In genomic region chr5:40227366-40227765, GRCh38 we compare ENCODE assay signal across 23 cellular contexts.
A peak's percentile ranks its signal among the peaks of the same experiment; 100 is the strongest.
DNase-seq lines count a peak whose midpoint lies in the region; ATAC-seq and TF ChIP-seq lines count a peak whose summit lies in the region.
"Had no signal": no experiment of that assay in that cellular context is flagged by ENCODE, and none has a peak within 500 bp of the region (broad histone marks: within the 10 kb centered on the region; RNA-seq: fewer than 3 reads in every experiment).

No MANE protein-coding gene starts in this region.

- H3K27me3 Mint-ChIP-seq in stimulated activated naive B cell treated with anti-CD40 and anti-IgM and Interleukin-4, amounts not matched to agents 10 μg/mL and 1 μg/mL and 100 μg/mL, for 72 hours, result no peaks in the 10 kb centered on the region
- no peaks in the 10 kb centered on the region for H3K27me3 Mint-ChIP-seq in CD8-positive, alpha-beta memory T cell
- H3K27me3 Mint-ChIP-seq: CD4-positive, alpha-beta memory T cell had no signal

- POLR2A ChIA-PET in IMR-90 (lab: Charles Lee; ENCODE audit: unreplicated experiment), result no interaction called here
- POLR2A ChIA-PET in CD8-positive, alpha-beta memory T cell (lab: Charles Lee), result no interaction called here

- no peak overlapping the region for H2AFZ ChIP-seq in IMR-90 (replicated peaks; ENCODE audit: low read length, poor library complexity)

- H3K27me3 ChIP-seq in IMR-90 (ENCODE audit: control insufficient read depth, insufficient read depth, low read length), result no peaks in the 10 kb centered on the region
- H3K27me3 ChIP-seq in CD8-positive, alpha-beta memory T cell (ENCODE audit: insufficient read depth, low read length, poor library complexity, severe bottlenecking), result peaks cover 6% of the 10 kb centered on the region
- H3K27me3 ChIP-seq: BLaER1 treated with 17β-estradiol and CSF1 and Interleukin-3, amounts not matched to agents 10 nM and 100 nM had no signal

- dilution Hi-C loops in IMR-90 (cut with HindIII; ENCODE audit: low sequenced_read_pairs, unreplicated experiment), result no loop called here

- H3K27ac ChIP-seq in IMR-90 (ENCODE audit: insufficient read depth, low read length), result no peak overlapping the region
- H3K27ac ChIP-seq in CD8-positive, alpha-beta memory T cell (ENCODE audit: low read depth, low read length), result no peak overlapping the region
- H3K27ac ChIP-seq: BLaER1 treated with 17β-estradiol and CSF1 and Interleukin-3, amounts not matched to agents 10 nM and 100 nM had no signal

- in situ Hi-C loops in IMR-90 (cut with MboI; ENCODE audit: low sequenced_read_pairs), result loop anchor here (10.0 kb wide), 1 partner anchor 447 kb away; the partner anchor contains the start of gene PTGER4
- in situ Hi-C loops in astrocyte of the spinal cord (cut with HindIII; ENCODE audit: low sequenced_read_pairs), result no loop called here

- H3K23ac ChIP-seq in IMR-90 (ENCODE audit: low read depth, low read length), result no peak overlapping the region

- H3K4me3 ChIP-seq in IMR-90 (ENCODE audit: insufficient read depth, low read depth, low read length) (no peak overlapping the region), astrocyte of the spinal cord (ENCODE audit: low read depth, low read length) (no peak overlapping the region), fibroblast of the aortic adventitia (ENCODE audit: low read depth, low read length) (no peak overlapping the region)
- no peak overlapping the region for H3K4me3 ChIP-seq in CD8-positive, alpha-beta memory T cell (ENCODE audit: low read length)
- H3K4me3 ChIP-seq: BLaER1 treated with 17β-estradiol and CSF1 and Interleukin-3, amounts not matched to agents 10 nM and 100 nM; K562 had no signal

- intact Hi-C loops in IMR-90 (cut with micrococcal nuclease), result loop anchor here (2.0 kb wide), 1 partner anchor 453 kb away; no protein-coding TSS in a partner anchor

- H3K9me1 ChIP-seq in IMR-90 (ENCODE audit: insufficient read depth, low read length), result peaks cover 3% of the 10 kb centered on the region

- H3K4me1 Mint-ChIP-seq in stimulated activated naive B cell treated with anti-CD40 and anti-IgM and Interleukin-4, amounts not matched to agents 10 μg/mL and 1 μg/mL and 100 μg/mL, for 72 hours, result peaks cover 32 to 61% of the 10 kb centered on the region in 2 donors
- peaks cover 9 to 13% (median 11%) of the 10 kb centered on the region in 3 donors for H3K4me1 Mint-ChIP-seq in CD8-positive, alpha-beta memory T cell

- no peak overlapping the region for H4K8ac ChIP-seq in IMR-90 (ENCODE audit: low read depth in 2 of 2, low read length in 2 of 2)

- H3K4me1 ChIP-seq in IMR-90 (ENCODE audit: control insufficient read depth, insufficient read depth, low read length), result peaks cover 13% of the 10 kb centered on the region; the same call in 1 of the 2 replicates
- peaks cover 6% of the 10 kb centered on the region for H3K4me1 ChIP-seq in CD8-positive, alpha-beta memory T cell (ENCODE audit: insufficient read depth, low read length)

- BruUV-seq in IMR-90 (replicated peaks; lab: Mats Ljungman, UMichigan), result no TSS peak

- H3K36me3 ChIP-seq in IMR-90 (ENCODE audit: control insufficient read depth, insufficient read depth, low read length), result no peaks in the 10 kb centered on the region
- no peaks in the 10 kb centered on the region for H3K36me3 ChIP-seq in CD8-positive, alpha-beta memory T cell (ENCODE audit: insufficient read depth, low read length)
- H3K36me3 ChIP-seq: BLaER1 treated with 17β-estradiol and CSF1 and Interleukin-3, amounts not matched to agents 10 nM and 100 nM had no signal

- H3K9me3 Mint-ChIP-seq in stimulated activated naive B cell treated with anti-CD40 and anti-IgM and Interleukin-4, amounts not matched to agents 10 μg/mL and 1 μg/mL and 100 μg/mL, for 72 hours, result no peaks in the 10 kb centered on the region
- no peaks in the 10 kb centered on the region for H3K9me3 Mint-ChIP-seq in CD8-positive, alpha-beta memory T cell
- H3K9me3 Mint-ChIP-seq: CD4-positive, alpha-beta memory T cell had no signal

- H3K9ac ChIP-seq in IMR-90 (ENCODE audit: low read depth, low read length), result no peak overlapping the region
- H3K9ac ChIP-seq: BLaER1 treated with 17β-estradiol and CSF1 and Interleukin-3, amounts not matched to agents 10 nM and 100 nM had no signal

- CTCF ChIA-PET in IMR-90 (lab: Yijun Ruan, JAX), result interaction anchor here (1.2 kb wide), 1 partner anchor 17 kb away, joined by 3 read pairs; no protein-coding TSS in a partner anchor
- CTCF ChIA-PET in CD8-positive, alpha-beta memory T cell (lab: Charles Lee), result no interaction called here

- H3K9me3 ChIP-seq in IMR-90 (ENCODE audit: control insufficient read depth, insufficient read depth, low read length), result no peaks in the 10 kb centered on the region
- no peaks in the 10 kb centered on the region for H3K9me3 ChIP-seq in CD8-positive, alpha-beta memory T cell (ENCODE audit: low read length)
- H3K9me3 ChIP-seq: BLaER1 treated with 17β-estradiol and CSF1 and Interleukin-3, amounts not matched to agents 10 nM and 100 nM had no signal

- H3K18ac ChIP-seq in IMR-90 (ENCODE audit: low read depth, low read length), result no peak overlapping the region

- H4K5ac ChIP-seq in IMR-90 (ENCODE audit: low read depth, low read length), result no peak overlapping the region

- H3K4me2 ChIP-seq in IMR-90 (ENCODE audit: low read depth, low read length), result peak overlapping the region; percentile 25; the same call in 1 of the 2 replicates
- H3K4me2 ChIP-seq: BLaER1 treated with 17β-estradiol and CSF1 and Interleukin-3, amounts not matched to agents 10 nM and 100 nM had no signal

- no peak overlapping the region for H3K14ac ChIP-seq in IMR-90 (replicated peaks; ENCODE audit: low read depth, low read length)

- peak overlapping the region; percentile 77 for H3K27ac Mint-ChIP-seq in stimulated activated naive B cell treated with anti-CD40 and anti-IgM and Interleukin-4, amounts not matched to agents 10 μg/mL and 1 μg/mL and 100 μg/mL, for 72 hours
- no peak overlapping the region for H3K27ac Mint-ChIP-seq in CD8-positive, alpha-beta memory T cell
- H3K27ac Mint-ChIP-seq: CD4-positive, alpha-beta memory T cell had no signal

- H2BK20ac ChIP-seq in IMR-90 (ENCODE audit: low read depth, low read length), result no peak overlapping the region

- H2AK9ac ChIP-seq in IMR-90 (replicated peaks; ENCODE audit: low read depth, low read length, poor library complexity), result no peak overlapping the region

- no peak overlapping the region for H2BK120ac ChIP-seq in IMR-90 (ENCODE audit: low read depth, low read length)

- no peak overlapping the region for H2BK15ac ChIP-seq in IMR-90 (ENCODE audit: low read depth, low read length)

- peak overlapping the region; percentile 7 for H2BK5ac ChIP-seq in IMR-90 (ENCODE audit: low read depth, low read length, poor library complexity, severe bottlenecking)

- no peak overlapping the region for H4K91ac ChIP-seq in IMR-90 (ENCODE audit: insufficient read depth, low read depth, low read length)

- no peak overlapping the region for H3K56ac ChIP-seq in IMR-90 (ENCODE audit: extremely low read depth, insufficient read depth, low read length)

- no peak for TF ChIP-seq POLR2A in IMR-90 (IDR thresholded peaks at IDR 0.05; ENCODE audit: low read depth, low read length)

- H2AK5ac ChIP-seq in IMR-90 (ENCODE audit: low read depth, low read length), result no peak overlapping the region

- TF ChIP-seq CTCF in IMR-90 (conservative IDR thresholded peaks at IDR 0.05; ENCODE audit: low read depth, low read length) (no peak), astrocyte of the spinal cord (IDR thresholded peaks at IDR 0.05; ENCODE audit: low read depth, low read length) (no peak), fibroblast of the aortic adventitia (IDR thresholded peaks at IDR 0.05; ENCODE audit: insufficient read depth, low read length) (no peak)

- H3K4me3 Mint-ChIP-seq in stimulated activated naive B cell treated with anti-CD40 and anti-IgM and Interleukin-4, amounts not matched to agents 10 μg/mL and 1 μg/mL and 100 μg/mL, for 72 hours, result peak overlapping the region in 1 of 2 donors; percentile 37
- H3K4me3 Mint-ChIP-seq in CD8-positive, alpha-beta memory T cell, result no peak overlapping the region
- H3K4me3 Mint-ChIP-seq: CD4-positive, alpha-beta memory T cell had no signal

- WGBS in IMR-90 (ENCODE audit: extremely low coverage in 2 of 2, insufficient read length in 1 of 2), 2 experiments, result 80% methylated on average over 1 of the region's 2 CpGs; no CpG with 5 or more reads in 1 of the 2 experiments

- no peaks in the 10 kb centered on the region for H4K20me1 ChIP-seq in IMR-90 (ENCODE audit: insufficient read depth, low read length)
- H4K20me1 ChIP-seq: BLaER1 treated with 17β-estradiol and CSF1 and Interleukin-3, amounts not matched to agents 10 nM and 100 nM had no signal

- no peaks in the 10 kb centered on the region for H3K36me3 Mint-ChIP-seq in stimulated activated naive B cell treated with anti-CD40 and anti-IgM and Interleukin-4, amounts not matched to agents 10 μg/mL and 1 μg/mL and 100 μg/mL, for 72 hours
- no peaks in the 10 kb centered on the region for H3K36me3 Mint-ChIP-seq in CD8-positive, alpha-beta memory T cell
- H3K36me3 Mint-ChIP-seq: CD4-positive, alpha-beta memory T cell had no signal

- DNase-seq in IMR-90, result peak; percentile 91
- DNase-seq in astrocyte of the spinal cord (ENCODE audit: low read depth, low spot score), result peak; percentile 34
- DNase-seq in fibroblast of the aortic adventitia (ENCODE audit: low read depth), result peak; percentile 87
- no peak for DNase-seq in stimulated activated naive B cell treated with anti-CD40 and anti-IgM and Interleukin-4, amounts not matched to agents 10 μg/mL and 1 μg/mL and 100 μg/mL, for 72 hours
- no peak for DNase-seq in activated T-cell treated with anti-CD3 and anti-CD28 coated beads, Interleukin-2, amount 50 U/mL, for 1 hour
- DNase-seq in CD8-positive, alpha-beta memory T cell, result no peak
- DNase-seq: CD4-positive, alpha-beta memory T cell; DND-41; GOT3; MM.1S; NCI-H1048; NCI-H1417 treated with DMSO at 0.1 percent for 48 hours; NCI-H187; NCI-H2107; NCI-H446 treated with DMSO at 0.1 percent for 48 hours; NCI-H526 treated with DMSO at 0.1 percent for 48 hours; PC-3; Right ventricle myocardium superior had no signal

- TF ChIP-seq RAD21 in IMR-90 (IDR thresholded peaks at IDR 0.05; ENCODE audit: low read length), result no peak

- H3K79me1 ChIP-seq in IMR-90 (ENCODE audit: low read depth in 1 of 2, low read length in 2 of 2), result no peaks in the 10 kb centered on the region

- 0 out of 2 replicates have a peak overlapping the region, but pooled peaks have one; percentile 2 for H3K4ac ChIP-seq in IMR-90 (ENCODE audit: low read depth, low read length)

- ATAC-seq in IMR-90 (ENCODE audit: low read depth) (peak; percentile 31), GM19467 (IDR thresholded peaks at IDR 0.05; ENCODE audit: unreplicated experiment) (no peak), GM21529 (IDR thresholded peaks at IDR 0.05; ENCODE audit: unreplicated experiment) (no peak)
- no peak for ATAC-seq in stimulated activated naive B cell treated with anti-CD40 and anti-IgM and Interleukin-4, amounts not matched to agents 10 μg/mL and 1 μg/mL and 100 μg/mL, for 72 hours (replicated peaks)
- ATAC-seq: HCT116, K562, PC-3 had no signal

Comparison
In these comparisons a context has a peak if more than half of its experiments do, and no peak if none do; other contexts are left out.
1. DNase-seq: peak in IMR-90 (single experiment), astrocyte of the spinal cord (single experiment) and fibroblast of the aortic adventitia (single experiment); none in stimulated activated naive B cell treated with anti-CD40 and anti-IgM and Interleukin-4, amounts not matched to agents 10 μg/mL and 1 μg/mL and 100 μg/mL, for 72 hours (single experiment), activated T-cell treated with anti-CD3 and anti-CD28 coated beads, Interleukin-2, amount 50 U/mL, for 1 hour (single experiment) and CD8-positive, alpha-beta memory T cell (0 of 5).